In the genomic region with DNA sequence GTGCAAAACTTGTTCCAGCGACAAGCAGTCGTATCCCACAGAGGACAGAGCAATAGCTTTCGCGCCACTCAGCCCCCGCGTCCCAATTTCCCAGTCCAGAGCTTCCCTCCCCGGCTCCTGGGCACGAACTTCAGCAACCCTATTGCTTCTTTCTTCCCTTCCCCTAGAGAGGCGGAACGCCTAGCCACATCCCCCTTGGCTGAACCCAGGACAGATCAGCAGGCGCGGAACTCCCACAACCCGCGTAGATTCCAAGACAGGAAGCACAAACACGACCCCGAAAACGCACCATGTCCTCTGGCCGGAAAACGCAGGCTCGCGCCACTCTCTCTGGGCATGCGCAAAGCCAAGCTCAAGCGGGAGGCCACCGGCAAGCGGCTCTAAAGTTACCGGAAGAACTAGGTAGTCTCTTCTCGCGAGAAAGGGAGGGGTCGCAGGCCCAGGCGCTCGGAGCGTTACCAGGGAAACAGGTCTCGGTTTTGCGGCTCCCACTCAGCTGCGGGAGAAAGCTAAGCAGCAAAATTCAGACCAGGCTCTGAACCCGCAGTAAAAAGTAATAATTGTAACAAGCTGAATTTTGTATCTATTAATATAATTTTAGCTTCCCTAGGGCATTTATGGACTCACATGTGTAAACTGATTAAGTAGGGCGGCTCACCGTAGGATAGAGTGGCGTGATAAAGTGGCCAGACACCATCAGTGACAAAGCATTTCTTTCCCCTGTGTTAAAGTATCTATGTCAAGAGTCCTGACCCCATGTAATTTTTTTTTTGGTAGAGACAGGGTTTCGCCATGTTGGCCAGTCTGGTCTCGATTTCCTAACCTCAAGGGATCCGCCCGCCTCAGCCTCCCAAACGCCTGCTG, we compare ENCODE assay signal across 8 cellular contexts. TPM values are rescaled to one million over a fixed set of nuclear protein-coding genes. Genes with fewer than 3 reads are reported as not detected.
A peak's percentile ranks its signal among the peaks of the same experiment; 100 is the strongest.
DNase-seq lines count a peak whose midpoint lies in the region; ATAC-seq, FAIRE-seq and TF ChIP-seq lines count a peak whose summit lies in the region.

A gene (minus strand): TSS at position 323 of the 864 bp plus-strand sequence. CDS start 31 bp downstream, at position 292.

- H3K27ac ChIP-seq in kidney (ENCODE audit: low read depth in 2 of 2, low read length in 2 of 2): peak within 1 kb of the TSS; percentile 89 to 96

- H3K27ac Mint-ChIP-seq in chondrocyte (ENCODE audit: unreplicated experiment): peak within 1 kb of the TSS; percentile 99

- peaks cover 3 to 14% of the 10 kb centered on the region in 2 donors for H3K36me3 ChIP-seq in kidney (ENCODE audit: control insufficient read depth in 1 of 2, insufficient read depth in 2 of 2, low read length in 2 of 2)

- peaks cover 18% of the 10 kb centered on the region for H3K4me1 Mint-ChIP-seq in chondrocyte (ENCODE audit: low read depth)

- no peak for TF ChIP-seq CTCF in chondrocyte (IDR thresholded peaks at IDR 0.05)
- TF ChIP-seq CTCF in kidney (IDR thresholded peaks at IDR 0.05; ENCODE audit: borderline replicate concordance, extremely low read depth, insufficient read depth): no peak

- peak; percentile 97 for DNase-seq in AML-193 (lab: John Stamatoyannopoulos, UW)
- peak; percentile 95 for DNase-seq in NCI-H510A treated with DMSO at 0.1 percent for 48 hours (lab: John Stamatoyannopoulos, UW)
- DNase-seq in activated CD4-positive, alpha-beta T cell treated with anti-CD3 and anti-CD28 coated beads for 24 hours (ENCODE audit: low read depth in 2 of 2): peak; percentile 92
- DNase-seq in chondrocyte (ENCODE audit: low spot score): peak; percentile 97
- DNase-seq in kidney: peak; percentile 99
- DNase-seq in stimulated activated CD4-positive, alpha-beta T cell treated with anti-CD3 and anti-CD28 coated beads, Interleukin-15, amount 100 ng/mL, for 24 hours: peak; percentile 97

- FAIRE-seq in kidney (lab: Jason Lieb, UNC): no peak

- peaks cover 8% of the 10 kb centered on the region for H3K36me3 Mint-ChIP-seq in chondrocyte (ENCODE audit: low read depth)

- intact Hi-C loops in kidney (cut with DNase I): no loop called here

- peak; percentile 98 for TF ChIP-seq POLR2A in GM19193 (IDR thresholded peaks at IDR 0.05; ENCODE audit: extremely low read depth, insufficient read depth, insufficient read length)

- ATAC-seq in HG03439 (IDR thresholded peaks at IDR 0.05; ENCODE audit: unreplicated experiment): peak; percentile 91

- no peaks in the 10 kb centered on the region for H3K9me3 Mint-ChIP-seq in chondrocyte (ENCODE audit: low read depth)

- H3K9ac ChIP-seq in kidney (ENCODE audit: low read length in 2 of 2): peak within 1 kb of the TSS; percentile 94 to 98

- peaks cover 0 to 5% of the 10 kb centered on the region in 2 donors for H3K4me1 ChIP-seq in kidney (ENCODE audit: control insufficient read depth in 1 of 2, insufficient read depth in 1 of 2, low read depth in 1 of 2, low read length in 2 of 2)

- peak within 1 kb of the TSS; percentile 93 to 100 for H3K4me3 ChIP-seq in kidney (ENCODE audit: low read length in 2 of 2)

- no peaks in the 10 kb centered on the region for H3K9me3 ChIP-seq in kidney (ENCODE audit: control insufficient read depth in 1 of 2, low read length in 2 of 2)

- peak within 1 kb of the TSS; percentile 95 for H3K4me3 Mint-ChIP-seq in chondrocyte (ENCODE audit: unreplicated experiment)

- no peaks in the 10 kb centered on the region for H3K27me3 Mint-ChIP-seq in chondrocyte (ENCODE audit: low read depth)

RNA-seq across cellular contexts. Expression of the gene that starts here (rescaled TPM):
- total RNA-seq in chondrocyte (13.2 to 14.8 TPM (median 14.8 TPM) in 3 replicates), kidney (29.0 TPM)
- polyA plus RNA-seq in kidney (ENCODE audit: insufficient read depth, low read depth, low replicate concordance): 4.3 TPM

Comparison
In these comparisons a context has a peak if more than half of its experiments do, and no peak if none do; other contexts are left out.
1. Peak in every context shown above with its lines: DNase-seq, ATAC-seq, H3K4me3 ChIP-seq and H3K27ac ChIP-seq.